8 cellular contexts compared by ENCODE assay signal in the genomic region with DNA sequence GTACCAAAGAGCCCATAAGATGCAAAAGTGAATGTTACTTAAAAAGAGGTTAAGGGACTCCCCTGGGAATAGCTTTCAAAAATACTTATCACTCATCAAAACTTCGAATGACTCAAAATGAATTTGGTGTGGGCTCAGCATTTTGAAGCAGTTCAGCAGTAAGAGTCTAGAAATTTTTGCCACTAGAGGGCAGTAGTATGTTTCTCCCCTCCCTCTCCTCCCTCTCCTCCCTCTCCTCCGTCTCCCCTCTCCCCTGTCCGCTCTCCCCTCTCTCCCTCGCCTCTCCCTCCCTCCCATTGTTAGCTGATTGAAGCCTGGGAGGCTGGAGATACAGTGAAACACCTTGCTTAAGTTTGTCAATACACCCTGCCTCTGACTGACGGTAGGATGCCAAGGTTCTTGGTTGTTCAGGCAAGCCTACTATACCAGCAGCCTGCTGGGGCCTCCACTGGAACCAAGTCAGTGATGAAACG.
DNase-seq lines count a peak whose midpoint lies in the region; ATAC-seq and TF ChIP-seq lines count a peak whose summit lies in the region.

No MANE protein-coding gene starts in this region.

- BruUV-seq in Calu3 (replicated peaks; lab: Mats Ljungman, UMichigan) = no TSS peak

- no peak overlapping the region for H3K4me3 ChIP-seq in fibroblast of pulmonary artery (replicated peaks; ENCODE audit: low read depth, low read length)

- peak; percentile 62 for TF ChIP-seq CTCF in Calu3 (IDR thresholded peaks at IDR 0.05; ENCODE audit: unreplicated experiment)
- TF ChIP-seq CTCF in fibroblast of pulmonary artery (IDR thresholded peaks at IDR 0.05; ENCODE audit: low read length, missing control alignments) = peak; percentile 71
- TF ChIP-seq CTCF in omental fat pad (IDR thresholded peaks at IDR 0.05) = peak in 1 of 3 donors; percentile 6

- no peaks in the 10 kb centered on the region for H3K27me3 Mint-ChIP-seq in Calu3 (ENCODE audit: unreplicated experiment)

- no peak overlapping the region for H3K4me3 Mint-ChIP-seq in Calu3 (ENCODE audit: low read depth, unreplicated experiment)

- CTCF ChIA-PET in Calu3 (lab: Charles Lee) = interaction anchor here (0.6 to 2.1 kb wide), 6 partner anchors 14 to 224 kb away, joined by 3 to 11 read pairs (median 4); no protein-coding TSS in a partner anchor

- H3K4me1 Mint-ChIP-seq in Calu3 (ENCODE audit: low read depth, unreplicated experiment) = no peaks in the 10 kb centered on the region

- no peaks in the 10 kb centered on the region for H3K36me3 Mint-ChIP-seq in Calu3 (ENCODE audit: insufficient read depth, unreplicated experiment)

- ATAC-seq in GM19452 (IDR thresholded peaks at IDR 0.05; ENCODE audit: unreplicated experiment) (peak; percentile 74), HG03558 (IDR thresholded peaks at IDR 0.05; ENCODE audit: extremely low read depth, unreplicated experiment) (peak; percentile 60), omental fat pad (ENCODE audit: low FRiP score) (peak; percentile 80), GM18519 (IDR thresholded peaks at IDR 0.05; ENCODE audit: low FRiP score, unreplicated experiment) (no peak)

- H3K27ac Mint-ChIP-seq in Calu3 (ENCODE audit: unreplicated experiment) = no peak overlapping the region

- DNase-seq in Calu3 = peak; percentile 35
- peak; percentile 74 for DNase-seq in NCI-H748 (lab: John Stamatoyannopoulos, UW; ENCODE audit: unreplicated experiment)
- DNase-seq in activated CD8-positive, alpha-beta memory T cell treated with anti-CD3 and anti-CD28 coated beads, Interleukin-2, amount 50 U/mL, for 24 hours (ENCODE audit: extremely low read depth) = peak; percentile 2
- peak; percentile 80 for DNase-seq in fibroblast of pulmonary artery (ENCODE audit: low read depth)
- no peak for DNase-seq in omental fat pad (ENCODE audit: low spot score)

- H3K9me3 Mint-ChIP-seq in Calu3 (ENCODE audit: low read depth, unreplicated experiment) = no peaks in the 10 kb centered on the region

- intact Hi-C loops in Calu3 (cut with micrococcal nuclease; ENCODE audit: unreplicated experiment) = loop anchor here (1.0 to 10.0 kb wide), 3 partner anchors 29 to 224 kb away; no protein-coding TSS in a partner anchor
